In the genomic region with DNA sequence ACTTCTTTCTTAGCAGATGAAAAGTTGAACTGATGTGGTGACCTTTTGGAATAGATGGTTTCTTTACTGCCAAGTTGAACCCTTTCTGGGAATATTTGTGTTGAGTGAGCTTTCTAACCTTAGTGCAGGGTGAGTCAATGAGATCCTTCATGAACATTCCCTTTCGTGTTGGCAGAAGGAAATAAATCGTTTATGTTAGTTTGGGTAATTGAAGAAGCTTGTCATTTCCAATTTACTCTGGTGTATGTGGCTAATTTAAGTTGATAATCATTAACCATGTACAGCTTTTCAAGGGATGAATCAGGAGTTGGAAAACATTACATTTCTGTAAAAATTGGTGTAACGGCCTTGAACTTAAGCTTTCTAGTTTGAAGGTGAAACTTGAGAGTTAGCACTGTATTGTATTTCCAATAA, we compare ENCODE assay signal across 25 cellular contexts. TPM values are rescaled to one million over a fixed set of nuclear protein-coding genes. Genes with fewer than 3 reads are reported as not detected.
"Had no signal": no experiment of that assay in that cellular context is flagged by ENCODE, and none has a peak within 500 bp of the region (broad histone marks: within the 10 kb centered on the region; RNA-seq: fewer than 3 reads in every experiment).

No MANE protein-coding gene starts in this region.

- H3K36me3 Mint-ChIP-seq: activated CD4-positive, alpha-beta memory T cell treated with anti-CD3 and anti-CD28 coated beads for 36 hours; memory B cell had no signal

- H3K4me3 ChIP-seq: esophagus squamous epithelium, heart right ventricle, suprapubic skin, tibial nerve had no signal

- H3K27ac Mint-ChIP-seq: activated B cell treated with CpG ODN at 0.5 μM for 24 hours; activated CD4-positive, alpha-beta memory T cell treated with anti-CD3 and anti-CD28 coated beads for 36 hours; activated CD4-positive, alpha-beta T cell treated with anti-CD3 and anti-CD28 coated beads for 36 hours; endodermal cell; memory B cell; progenitor cell of endocrine pancreas; stimulated activated naive CD8-positive, alpha-beta T cell treated with anti-CD3 and anti-CD28 coated beads, Interleukin-15, Interleukin-2, amounts not matched to agents 100 ng/mL and 50 ng/mL, for 24 hours had no signal

- H3K4me1 Mint-ChIP-seq: activated B cell treated with CpG ODN at 0.5 μM for 24 hours; activated CD4-positive, alpha-beta T cell treated with anti-CD3 and anti-CD28 coated beads for 36 hours; endodermal cell; memory B cell had no signal

- FAIRE-seq: urothelium cell line had no signal

- DNase-seq: activated B cell treated with CpG ODN at 0.5 μM for 24 hours; activated CD4-positive, alpha-beta memory T cell treated with anti-CD3 and anti-CD28 coated beads for 36 hours; activated CD4-positive, alpha-beta T cell treated with anti-CD3 and anti-CD28 coated beads for 36 hours; activated naive CD4-positive, alpha-beta T cell treated with Interleukin-2 at 50 U/mL for 16 hours; activated T-cell treated with anti-CD3 and anti-CD28 coated beads, Interleukin-2, amount 50 U/mL, for 48 hours; cerebellar nuclear complex; cortex of kidney; endodermal cell; esophagus squamous epithelium; heart right ventricle; kidney; occipital lobe; right cardiac atrium; stimulated activated CD4-positive, alpha-beta T cell treated with anti-CD3 and anti-CD28 coated beads, Interleukin-1b, Interleukin-23, amount 100 ng/mL, for 48 hours; T-helper 9 cell had no signal

- ATAC-seq: activated CD4-positive, alpha-beta T cell treated with anti-CD3 and anti-CD28 coated beads for 36 hours; heart right ventricle; right cardiac atrium had no signal

- H3K9me3 Mint-ChIP-seq: activated B cell treated with CpG ODN at 0.5 μM for 24 hours; activated CD4-positive, alpha-beta memory T cell treated with anti-CD3 and anti-CD28 coated beads for 36 hours; endodermal cell; memory B cell; neural crest cell; stimulated activated naive CD8-positive, alpha-beta T cell treated with anti-CD3 and anti-CD28 coated beads, Interleukin-15, Interleukin-2, amounts not matched to agents 100 ng/mL and 50 ng/mL, for 24 hours had no signal

- H3K27me3 ChIP-seq: esophagus squamous epithelium, heart right ventricle, suprapubic skin, tibial nerve had no signal

- H3K4me1 ChIP-seq: esophagus squamous epithelium, heart right ventricle, suprapubic skin, tibial nerve had no signal

- H3K27me3 Mint-ChIP-seq: activated CD4-positive, alpha-beta memory T cell treated with anti-CD3 and anti-CD28 coated beads for 36 hours had no signal

- H3K36me3 ChIP-seq: esophagus squamous epithelium, heart right ventricle, suprapubic skin, tibial nerve had no signal

- H3K27ac ChIP-seq: esophagus squamous epithelium, heart right ventricle, suprapubic skin, tibial nerve had no signal

- H3K4me3 Mint-ChIP-seq: activated B cell treated with CpG ODN at 0.5 μM for 24 hours; activated CD4-positive, alpha-beta memory T cell treated with anti-CD3 and anti-CD28 coated beads for 36 hours; activated CD4-positive, alpha-beta T cell treated with anti-CD3 and anti-CD28 coated beads for 36 hours; endodermal cell; memory B cell; neural crest cell; stimulated activated naive CD8-positive, alpha-beta T cell treated with anti-CD3 and anti-CD28 coated beads, Interleukin-15, Interleukin-2, amounts not matched to agents 100 ng/mL and 50 ng/mL, for 24 hours had no signal

- H3K9me3 ChIP-seq: esophagus squamous epithelium, heart right ventricle, suprapubic skin, tibial nerve had no signal

RNA-seq across cellular contexts. Expression of a gene that starts 43.4 kb away (rescaled TPM):
- total RNA-seq: activated B cell treated with CpG ODN at 0.5 μM for 24 hours; activated CD4-positive, alpha-beta memory T cell treated with anti-CD3 and anti-CD28 coated beads for 36 hours; activated CD4-positive, alpha-beta T cell treated with anti-CD3 and anti-CD28 coated beads for 36 hours; endodermal cell; esophagus squamous epithelium; heart right ventricle; kidney; liver; neural crest cell; occipital lobe; progenitor cell of endocrine pancreas; right cardiac atrium; skeletal muscle tissue; suprapubic skin; T-helper 1 cell treated with Interleukin-12 subunit alpha and Interleukin-12 subunit beta and Interleukin-4 antibody, amounts not matched to agents 30 ng/mL and 1 ng/mL, for 36 hours; tibial nerve had no signal
- polyA plus RNA-seq: heart right ventricle, right cardiac atrium had no signal
